17 cellular contexts compared by ENCODE assay signal in the genomic region with DNA sequence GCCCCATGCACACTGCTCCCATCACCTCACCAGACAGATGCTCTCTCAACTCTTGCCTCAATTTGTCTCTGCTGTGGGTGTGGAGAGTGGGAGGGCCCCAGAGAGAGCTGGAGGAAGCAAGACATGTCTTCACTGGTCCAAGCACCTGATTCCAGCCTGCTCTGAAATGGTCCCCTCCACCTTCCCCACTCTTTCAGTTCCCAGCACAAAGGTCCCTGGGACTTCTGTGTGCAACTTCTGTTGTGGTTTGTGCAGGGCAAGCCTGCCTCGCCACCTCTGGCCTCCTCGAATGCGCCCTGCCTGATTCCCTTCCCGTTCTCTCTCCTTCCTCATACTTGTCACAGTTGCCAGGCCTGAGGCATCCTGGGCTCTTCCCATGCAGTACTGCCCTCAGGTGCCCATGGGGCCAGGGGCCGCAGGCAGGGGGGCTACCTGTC.
A peak's percentile ranks its signal among the peaks of the same experiment; 100 is the strongest.
DNase-seq lines count a peak whose midpoint lies in the region; ATAC-seq, FAIRE-seq and TF ChIP-seq lines count a peak whose summit lies in the region.
"Had no signal": no experiment of that assay in that cellular context is flagged by ENCODE, and none has a peak within 500 bp of the region (broad histone marks: within the 10 kb centered on the region; RNA-seq: fewer than 3 reads in every experiment).

No MANE protein-coding gene starts in this region.

- no peak overlapping the region for H3K9ac ChIP-seq in BLaER1
- no peak overlapping the region for H3K9ac ChIP-seq in rectal smooth muscle tissue (ENCODE audit: low read length)

- no peak overlapping the region for H3K27ac ChIP-seq in BLaER1
- H3K27ac ChIP-seq in esophagus (ENCODE audit: low read depth in 2 of 2, low read length in 1 of 2): peak overlapping the region; percentile 26 to 49
- peak overlapping the region; percentile 82 for H3K27ac ChIP-seq in rectal smooth muscle tissue (ENCODE audit: low read depth, low read length)

- H3K27me3 ChIP-seq in BLaER1 (no peaks in the 10 kb centered on the region), esophagus (ENCODE audit: control insufficient read depth in 1 of 2, insufficient read depth in 2 of 2, low read length in 2 of 2) (no peaks in the 10 kb centered on the region), rectal smooth muscle tissue (ENCODE audit: control insufficient read depth, insufficient read depth, low read length) (no peaks in the 10 kb centered on the region)
- H3K27me3 ChIP-seq: gastrocnemius medialis, spleen had no signal

- ATAC-seq in HG02763 (IDR thresholded peaks at IDR 0.05; ENCODE audit: unreplicated experiment): no peak
- ATAC-seq: activated CD8-positive, alpha-beta memory T cell treated with anti-CD3 and anti-CD28 coated beads, Interleukin-2, amount 10 ng/mL, durations not matched to agents 7 days and 5 days; gastrocnemius medialis; natural killer cell had no signal

- DNase-seq in MV-4-11 (lab: John Stamatoyannopoulos, UW) (peak; percentile 14), kidney glomerular epithelial cell (lab: John Stamatoyannopoulos, UW) (no peak), NCI-H345 (lab: John Stamatoyannopoulos, UW) (no peak), GM12891 (ENCODE audit: insufficient read length, low spot score) (no peak)
- DNase-seq: activated CD4-positive, CD25-positive, alpha-beta regulatory T cell treated with anti-CD3 and anti-CD28 coated beads, Interleukin-2, amount 50 U/mL, for 72 hours; activated CD8-positive, alpha-beta memory T cell treated with anti-CD3 and anti-CD28 coated beads, Interleukin-2, amount 10 ng/mL, durations not matched to agents 7 days and 5 days; COR-L47; gastrocnemius medialis; natural killer cell; NCI-H2029 treated with DMSO at 0.1 percent for 48 hours; SHP77 treated with DMSO at 0.1 percent for 48 hours; spleen had no signal

- no peaks in the 10 kb centered on the region for H3K9me3 ChIP-seq in BLaER1
- H3K9me3 ChIP-seq in esophagus (ENCODE audit: control insufficient read depth in 2 of 2, insufficient read depth in 1 of 2, low read depth in 1 of 2, low read length in 1 of 2): no peaks in the 10 kb centered on the region
- H3K9me3 ChIP-seq: gastrocnemius medialis, spleen had no signal

- H3K4me1 ChIP-seq in BLaER1 (peaks cover 51% of the 10 kb centered on the region), esophagus (ENCODE audit: control insufficient read depth in 2 of 2, insufficient read depth in 2 of 2, low read length in 1 of 2) (peaks cover 12 to 23% of the 10 kb centered on the region in 2 donors), rectal smooth muscle tissue (ENCODE audit: control insufficient read depth, insufficient read depth, low read length) (peaks cover 38% of the 10 kb centered on the region)

- H4K20me1 ChIP-seq in BLaER1: no peaks in the 10 kb centered on the region

- TF ChIP-seq POLR2A in GM12891 (IDR thresholded peaks at IDR 0.05; ENCODE audit: low read depth, low read length): no peak

- H3K4me3 ChIP-seq in BLaER1 (no peak overlapping the region), esophagus (ENCODE audit: low read depth in 1 of 2, low read length in 2 of 2) (no peak overlapping the region), rectal smooth muscle tissue (ENCODE audit: low read length) (no peak overlapping the region)
- H3K4me3 ChIP-seq: gastrocnemius medialis, lung, spleen had no signal

- no peaks in the 10 kb centered on the region for H3K36me3 ChIP-seq in BLaER1
- peaks cover 0 to 3% of the 10 kb centered on the region in 2 donors for H3K36me3 ChIP-seq in esophagus (ENCODE audit: control insufficient read depth in 2 of 2, insufficient read depth in 2 of 2, low read length in 1 of 2)
- H3K36me3 ChIP-seq in rectal smooth muscle tissue (ENCODE audit: control insufficient read depth, insufficient read depth, low read length): peaks cover 4% of the 10 kb centered on the region
- H3K36me3 ChIP-seq: gastrocnemius medialis had no signal

- WGBS in esophagus, 2 donors: 56 to 59% methylated on average over 5 of the region's 5 CpGs

- peak overlapping the region; percentile 18; the same call in 1 of the 2 replicates for H3K4me2 ChIP-seq in BLaER1

- FAIRE-seq in GM12891 (lab: Jason Lieb, UNC): no peak

TF ChIP-seq in GM12891, 5 proteins besides CTCF, POLR2A, EP300 and RAD21:
- TF ChIP-seq POU2F2 (IDR thresholded peaks at IDR 0.05; ENCODE audit: low read depth, low read length): no peak
- no peak for TF ChIP-seq SPI1 (IDR thresholded peaks at IDR 0.05; ENCODE audit: low read depth, low read length)
- no peak for TF ChIP-seq POLR2AphosphoS5 (IDR thresholded peaks at IDR 0.05; ENCODE audit: low read depth, low read length)
- no peak for TF ChIP-seq PAX5 (IDR thresholded peaks at IDR 0.05; ENCODE audit: insufficient read depth, low read length, severe bottlenecking)
- no peak for TF ChIP-seq TAF1 (IDR thresholded peaks at IDR 0.05; ENCODE audit: low read depth, low read length)
